30 cellular contexts compared by ENCODE assay signal in the genomic region with DNA sequence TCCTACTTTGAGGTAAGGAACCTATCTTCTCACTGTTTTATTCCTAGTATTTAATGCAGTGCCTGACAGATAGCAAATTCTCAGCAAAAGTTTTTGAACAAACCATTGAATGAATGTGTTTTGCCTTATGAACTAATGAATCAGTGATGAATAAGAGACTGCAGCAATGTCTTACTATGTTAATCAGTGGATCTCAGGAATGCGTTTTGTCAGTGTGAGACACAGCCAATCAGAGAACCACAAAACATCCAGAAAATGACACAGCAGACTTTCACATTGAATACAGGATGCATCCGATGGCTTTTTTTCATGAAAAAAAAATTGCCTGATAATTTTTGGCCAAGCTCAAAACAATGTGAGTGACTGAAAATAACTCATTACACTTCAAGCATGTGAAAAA.
DNase-seq lines count a peak whose midpoint lies in the region; ATAC-seq and TF ChIP-seq lines count a peak whose summit lies in the region.
"Had no signal": no experiment of that assay in that cellular context is flagged by ENCODE, and none has a peak within 500 bp of the region (broad histone marks: within the 10 kb centered on the region; RNA-seq: fewer than 3 reads in every experiment).

No MANE protein-coding gene starts in this region.

- H3K4me3 ChIP-seq in choroid plexus epithelial cell (ENCODE audit: low read depth, low read length) = no peak overlapping the region
- H3K4me3 ChIP-seq: BLaER1, colonic mucosa, GM23338, smooth muscle cell had no signal

- no peak for ATAC-seq in naive thymus-derived CD8-positive, alpha-beta T cell
- ATAC-seq: GM23338; natural killer cell treated with Interleukin-12 subunit alpha and Interleukin-12 subunit beta and Interleukin-15 and Interleukin-18, amount 100 ng/mL, for 72 hours; WTC11 had no signal

- H3K9me3 Mint-ChIP-seq in naive thymus-derived CD8-positive, alpha-beta T cell = peaks cover 3 to 37% (median 14%) of the 10 kb centered on the region in 9 donors
- H3K9me3 Mint-ChIP-seq: GM23338 had no signal

- no peak overlapping the region for H3K27ac Mint-ChIP-seq in naive thymus-derived CD8-positive, alpha-beta T cell
- H3K27ac Mint-ChIP-seq: immature natural killer cell; natural killer cell treated with Interleukin-12 subunit alpha and Interleukin-12 subunit beta and Interleukin-15 and Interleukin-18, amount 100 ng/mL, for 72 hours; type B pancreatic cell had no signal

- peaks cover 0 to 11% (median 0%) of the 10 kb centered on the region in 3 donors for H3K36me3 Mint-ChIP-seq in naive thymus-derived CD8-positive, alpha-beta T cell
- H3K36me3 Mint-ChIP-seq: immature natural killer cell, type B pancreatic cell, WTC11 had no signal

- POLR2A ChIA-PET in naive thymus-derived CD8-positive, alpha-beta T cell (lab: Charles Lee) = no interaction called here

- no peaks in the 10 kb centered on the region for H3K27me3 Mint-ChIP-seq in naive thymus-derived CD8-positive, alpha-beta T cell
- H3K27me3 Mint-ChIP-seq: natural killer cell treated with Interleukin-12 subunit alpha and Interleukin-12 subunit beta and Interleukin-15 and Interleukin-18, amount 100 ng/mL, for 72 hours; type B pancreatic cell had no signal

- in situ Hi-C loops in Caki2 (cut with HindIII; ENCODE audit: low pct_unique_long_range_greater_than_20kb, low sequenced_read_pairs) = no loop called here

- DNase-seq in Caki2 (ENCODE audit: low read depth) = peak; percentile 33
- DNase-seq in NCI-H226 = peak; percentile 29
- DNase-seq in choroid plexus epithelial cell (ENCODE audit: low read depth) = peak; percentile 36
- peak; percentile 51 for DNase-seq in kidney glomerular epithelial cell (lab: John Stamatoyannopoulos, UW)
- no peak for DNase-seq in naive thymus-derived CD8-positive, alpha-beta T cell
- DNase-seq in HuH-7 (ENCODE audit: low spot score) = no peak
- no peak for DNase-seq in activated CD4-positive, CD25-positive, alpha-beta regulatory T cell treated with anti-CD3 and anti-CD28 coated beads, Interleukin-2, amount 50 U/mL, for 72 hours
- no peak for DNase-seq in activated effector memory CD4-positive, alpha-beta T cell treated with Interleukin-2 at 50 U/mL for 16 hours
- DNase-seq: activated CD4-positive, alpha-beta T cell treated with anti-CD3 and anti-CD28 coated beads, Interleukin-2, amount 50 U/mL, for 1 hour; activated naive CD4-positive, alpha-beta T cell; activated T-cell treated with anti-CD3 and anti-CD28 coated beads, Interleukin-2, amount 50 U/mL, for 48 hours; colonic mucosa; DMS79 treated with DMSO at 0.1 percent for 48 hours; effector CD8-positive, alpha-beta T cell; erythroblast; hypothalamus; immature natural killer cell; IMR-90; NCI-H1048; NCI-H187 treated with DMSO at 0.1 percent for 48 hours; NCI-H524 treated with DMSO at 0.1 percent for 48 hours; retina; stimulated activated CD4-positive, alpha-beta T cell treated with anti-CD3 and anti-CD28 coated beads, Interleukin-2, amount 100 ng/mL, for 24 hours; T1000 had no signal

- no peak overlapping the region for H3K4me3 Mint-ChIP-seq in naive thymus-derived CD8-positive, alpha-beta T cell
- H3K4me3 Mint-ChIP-seq: GM23338; immature natural killer cell; natural killer cell treated with Interleukin-12 subunit alpha and Interleukin-12 subunit beta and Interleukin-15 and Interleukin-18, amount 100 ng/mL, for 72 hours; type B pancreatic cell; WTC11 had no signal

- no peak for TF ChIP-seq CTCF in choroid plexus epithelial cell (conservative IDR thresholded peaks at IDR 0.05; ENCODE audit: low read depth, low read length)

- H3K4me1 Mint-ChIP-seq in naive thymus-derived CD8-positive, alpha-beta T cell = no peaks in the 10 kb centered on the region
- H3K4me1 Mint-ChIP-seq: immature natural killer cell had no signal

Comparison
In these comparisons a context has a peak if more than half of its experiments do, and no peak if none do; other contexts are left out.
1. DNase-seq: peak in Caki2 (single experiment), NCI-H226 (single experiment), choroid plexus epithelial cell (single experiment) and kidney glomerular epithelial cell (single experiment); none in naive thymus-derived CD8-positive, alpha-beta T cell (0 of 10), HuH-7 (single experiment), activated CD4-positive, CD25-positive, alpha-beta regulatory T cell treated with anti-CD3 and anti-CD28 coated beads, Interleukin-2, amount 50 U/mL, for 72 hours (single experiment) and activated effector memory CD4-positive, alpha-beta T cell treated with Interleukin-2 at 50 U/mL for 16 hours (single experiment).